ENCODE assay signal across 9 cellular contexts in the genomic region with DNA sequence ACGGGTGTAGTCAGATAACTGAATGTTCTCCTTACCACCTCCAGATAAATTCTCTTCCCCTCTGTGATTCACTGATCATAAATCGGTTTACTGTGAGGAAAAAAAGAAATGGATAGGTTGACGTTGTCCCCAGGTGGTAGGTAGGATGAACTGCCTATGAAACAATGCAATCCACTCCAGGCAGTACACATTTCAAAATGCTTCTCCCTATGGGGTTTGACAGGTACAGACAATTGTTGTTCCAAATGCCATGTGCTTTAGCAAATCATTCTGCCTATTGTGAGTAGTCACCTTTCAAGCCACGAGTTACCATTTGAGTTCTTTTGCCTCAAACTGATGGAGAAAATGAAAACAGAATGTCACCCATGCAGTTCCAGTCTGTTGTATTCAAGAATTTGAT. TPM values are rescaled to one million over a fixed set of nuclear protein-coding genes. Genes with fewer than 3 reads are reported as not detected.
DNase-seq lines count a peak whose midpoint lies in the region; ATAC-seq and TF ChIP-seq lines count a peak whose summit lies in the region.
"Had no signal": no experiment of that assay in that cellular context is flagged by ENCODE, and none has a peak within 500 bp of the region (broad histone marks: within the 10 kb centered on the region; RNA-seq: fewer than 3 reads in every experiment).

No MANE protein-coding gene starts in this region.

- no peaks in the 10 kb centered on the region for H3K9me2 ChIP-seq in PC-3 (replicated peaks; ENCODE audit: low read length)

- no peak overlapping the region for H3K27ac ChIP-seq in PC-3 (ENCODE audit: low read length)
- H3K27ac ChIP-seq in fibroblast of lung (ENCODE audit: insufficient read depth, low read length): no peak overlapping the region
- H3K27ac ChIP-seq in tibial artery: no peak overlapping the region

- no peaks in the 10 kb centered on the region for H3K79me2 ChIP-seq in PC-3 (ENCODE audit: low read length)
- no peaks in the 10 kb centered on the region for H3K79me2 ChIP-seq in fibroblast of lung (ENCODE audit: control insufficient read depth, insufficient read depth, low read length)

- intact Hi-C loops in PC-3 (cut with micrococcal nuclease): loop anchor here (1.0 kb wide), 1 partner anchor 407 kb away; no protein-coding TSS in a partner anchor
- intact Hi-C loops in tibial artery (cut with DNase I; ENCODE audit: low total_unique reads): loop anchor here (5.0 to 10.0 kb wide), 2 partner anchors 175 to 403 kb away; no protein-coding TSS in a partner anchor

- ATAC-seq in activated naive CD8-positive, alpha-beta T cell treated with anti-CD3 and anti-CD28 coated beads, Interleukin-2, amount 10 ng/mL, durations not matched to agents 7 days and 5 days (ENCODE audit: low read depth): peak; percentile 47
- ATAC-seq in PC-3 (peak; percentile 80), HG03135 (IDR thresholded peaks at IDR 0.05; ENCODE audit: unreplicated experiment) (no peak)

- H3K4me1 ChIP-seq in PC-3 (ENCODE audit: insufficient read depth, low read length) (no peaks in the 10 kb centered on the region), fibroblast of lung (ENCODE audit: control insufficient read depth, extremely low read depth, insufficient read depth, low read length) (no peaks in the 10 kb centered on the region), tibial artery (peaks cover 0 to under 1% (median 0%) of the 10 kb centered on the region in 4 donors)
- H3K4me1 ChIP-seq: Caco-2 had no signal

- H3K9ac ChIP-seq in PC-3 (ENCODE audit: low read length): no peak overlapping the region
- H3K9ac ChIP-seq in fibroblast of lung (ENCODE audit: insufficient read depth, low read length): no peak overlapping the region

- no TSS peak for BruUV-seq in PC-3 (replicated peaks; lab: Mats Ljungman, UMichigan)

- H3K9me3 ChIP-seq in PC-3 (ENCODE audit: low read length) (no peaks in the 10 kb centered on the region), fibroblast of lung (ENCODE audit: control insufficient read depth, insufficient read depth, low read depth, low read length) (no peaks in the 10 kb centered on the region), tibial artery (no peaks in the 10 kb centered on the region)

- peaks cover 8% of the 10 kb centered on the region for H3K36me3 Mint-ChIP-seq in activated naive CD8-positive, alpha-beta T cell treated with anti-CD3 and anti-CD28 coated beads, Interleukin-2, amount 10 ng/mL, durations not matched to agents 7 days and 5 days
- no peaks in the 10 kb centered on the region for H3K36me3 Mint-ChIP-seq in activated naive CD8-positive, alpha-beta T cell treated with anti-CD3 and anti-CD28 coated beads for 36 hours

- H3K4me2 ChIP-seq in PC-3 (ENCODE audit: low read length) (no peak overlapping the region), fibroblast of lung (ENCODE audit: extremely low read depth, insufficient read depth, low read length) (no peak overlapping the region)

- CTCF ChIA-PET in PC-3 (lab: Charles Lee) (no interaction called here), HEK293T (lab: Yijun Ruan, JAX) (no interaction called here)

- H4K20me1 ChIP-seq in PC-3 (ENCODE audit: low read length) (no peaks in the 10 kb centered on the region), fibroblast of lung (ENCODE audit: control insufficient read depth, extremely low read depth, insufficient read depth, low read length) (no peaks in the 10 kb centered on the region)

- peaks cover 14% of the 10 kb centered on the region for H3K9me3 Mint-ChIP-seq in activated naive CD8-positive, alpha-beta T cell treated with anti-CD3 and anti-CD28 coated beads, Interleukin-2, amount 10 ng/mL, durations not matched to agents 7 days and 5 days
- H3K9me3 Mint-ChIP-seq in activated naive CD8-positive, alpha-beta T cell treated with anti-CD3 and anti-CD28 coated beads for 36 hours: peaks cover 2% of the 10 kb centered on the region

- H3K4me3 Mint-ChIP-seq in activated naive CD8-positive, alpha-beta T cell treated with anti-CD3 and anti-CD28 coated beads, Interleukin-2, amount 10 ng/mL, durations not matched to agents 7 days and 5 days: no peak overlapping the region
- H3K4me3 Mint-ChIP-seq in activated naive CD8-positive, alpha-beta T cell treated with anti-CD3 and anti-CD28 coated beads for 36 hours: no peak overlapping the region

- DNase-seq in activated naive CD8-positive, alpha-beta T cell treated with anti-CD3 and anti-CD28 coated beads, Interleukin-2, amount 10 ng/mL, durations not matched to agents 7 days and 5 days: no peak
- DNase-seq in activated naive CD8-positive, alpha-beta T cell treated with anti-CD3 and anti-CD28 coated beads for 36 hours: no peak
- DNase-seq in PC-3: peak; percentile 46
- peak; percentile 34 to 49 for DNase-seq in fibroblast of lung (ENCODE audit: low read depth in 2 of 2)
- DNase-seq in tibial artery: no peak
- DNase-seq in HEK293T (ENCODE audit: extremely low spot score): no peak
- DNase-seq in NCI-H774 (lab: John Stamatoyannopoulos, UW): no peak
- DNase-seq: Caco-2 had no signal

- no peak overlapping the region for H3K4me3 ChIP-seq in PC-3 (ENCODE audit: low read length)
- H3K4me3 ChIP-seq in fibroblast of lung (replicated peaks in 1 of 4; ENCODE audit: control extremely low read depth in 1 of 4, insufficient read depth in 1 of 4, low read depth in 3 of 4, low read length in 4 of 4): no peak overlapping the region
- H3K4me3 ChIP-seq in tibial artery: no peak overlapping the region

- H3K27me3 ChIP-seq in PC-3 (ENCODE audit: low read length) (no peaks in the 10 kb centered on the region), fibroblast of lung (ENCODE audit: control insufficient read depth, insufficient read depth, low read length) (no peaks in the 10 kb centered on the region), tibial artery (no peaks in the 10 kb centered on the region)

- H3F3A ChIP-seq in PC-3 (ENCODE audit: low read length, unreplicated experiment): no peaks in the 10 kb centered on the region

- TF ChIP-seq CTCF in PC-3 (conservative IDR thresholded peaks at IDR 0.05; ENCODE audit: low read depth, low read length): peak; percentile 59
- TF ChIP-seq CTCF in fibroblast of lung (conservative IDR thresholded peaks at IDR 0.05 in 1 of 2, IDR thresholded peaks at IDR 0.05 in 1 of 2; ENCODE audit: low read depth in 1 of 2, low read length in 2 of 2): peak in 1 of 2 donors; percentile 58
- TF ChIP-seq CTCF in tibial artery (IDR thresholded peaks at IDR 0.05): peak; percentile 32 to 33

- H3K36me3 ChIP-seq in PC-3 (ENCODE audit: low read depth, low read length): no peaks in the 10 kb centered on the region
- H3K36me3 ChIP-seq in fibroblast of lung (ENCODE audit: control insufficient read depth, insufficient read depth, low read length): no peaks in the 10 kb centered on the region
- no peaks in the 10 kb centered on the region for H3K36me3 ChIP-seq in tibial artery

- H3K4me1 Mint-ChIP-seq in activated naive CD8-positive, alpha-beta T cell treated with anti-CD3 and anti-CD28 coated beads, Interleukin-2, amount 10 ng/mL, durations not matched to agents 7 days and 5 days: no peaks in the 10 kb centered on the region
- H3K4me1 Mint-ChIP-seq in activated naive CD8-positive, alpha-beta T cell treated with anti-CD3 and anti-CD28 coated beads for 36 hours: no peaks in the 10 kb centered on the region

- no peaks in the 10 kb centered on the region for H3K27me3 Mint-ChIP-seq in activated naive CD8-positive, alpha-beta T cell treated with anti-CD3 and anti-CD28 coated beads, Interleukin-2, amount 10 ng/mL, durations not matched to agents 7 days and 5 days
- H3K27me3 Mint-ChIP-seq in activated naive CD8-positive, alpha-beta T cell treated with anti-CD3 and anti-CD28 coated beads for 36 hours: no peaks in the 10 kb centered on the region

- H3K27ac Mint-ChIP-seq in activated naive CD8-positive, alpha-beta T cell treated with anti-CD3 and anti-CD28 coated beads, Interleukin-2, amount 10 ng/mL, durations not matched to agents 7 days and 5 days: no peak overlapping the region
- H3K27ac Mint-ChIP-seq in activated naive CD8-positive, alpha-beta T cell treated with anti-CD3 and anti-CD28 coated beads for 36 hours: no peak overlapping the region

- H2AFZ ChIP-seq in PC-3 (ENCODE audit: low read length) (no peak overlapping the region), fibroblast of lung (ENCODE audit: low read length) (no peak overlapping the region)

- POLR2A ChIA-PET in activated naive CD8-positive, alpha-beta T cell treated with anti-CD3 and anti-CD28 coated beads, Interleukin-2, amount 10 ng/mL, durations not matched to agents 7 days and 5 days (lab: Charles Lee): interaction anchor here (1.1 kb wide), 1 partner anchor 18 kb away, joined by 3 read pairs; no protein-coding TSS in a partner anchor
- POLR2A ChIA-PET in PC-3 (lab: Charles Lee; ENCODE audit: unreplicated experiment) (no interaction called here), HEK293T (lab: Yijun Ruan, JAX) (no interaction called here)

TF ChIP-seq in HEK293T, 16 proteins besides CTCF, POLR2A, EP300 and RAD21 (continues in another document):
- TF ChIP-seq PKNOX1 (IDR thresholded peaks at IDR 0.05) (no peak), HDGF (IDR thresholded peaks at IDR 0.05; ENCODE audit: borderline replicate concordance) (no peak), NFRKB (IDR thresholded peaks at IDR 0.05) (no peak), ZNF384 (IDR thresholded peaks at IDR 0.05) (no peak)

RNA-seq across cellular contexts. Expression of gene VIM, which starts 21.8 kb away (rescaled TPM):
- 1,000 to 10,000 TPM; 1,681 to 1,738 TPM for total RNA-seq in activated naive CD8-positive, alpha-beta T cell treated with anti-CD3 and anti-CD28 coated beads, Interleukin-2, amount 10 ng/mL, durations not matched to agents 7 days and 5 days
- 100 to 1,000 TPM; 657 TPM for total RNA-seq in activated naive CD8-positive, alpha-beta T cell treated with anti-CD3 and anti-CD28 coated beads for 36 hours
- total RNA-seq in PC-3 (2014; rRNA removed) (469 and 506 TPM in 2 replicates), fibroblast of lung (4,550 and 7,192 TPM in 2 replicates)
- polyA plus RNA-seq in fibroblast of lung: 4,882 and 6,609 TPM in 2 replicates
- polyA plus RNA-seq in fibroblast of lung (2012): 5,279 and 8,158 TPM in 2 replicates
- polyA minus RNA-seq in fibroblast of lung (ENCODE audit: low replicate concordance): 3,855 and 6,261 TPM in 2 replicates

RNA-seq across cellular contexts. Expression of gene TRDMT1, which starts 48.3 kb away (rescaled TPM):
- 10 to 100 TPM; 15.3 to 17.1 TPM for total RNA-seq in activated naive CD8-positive, alpha-beta T cell treated with anti-CD3 and anti-CD28 coated beads, Interleukin-2, amount 10 ng/mL, durations not matched to agents 7 days and 5 days
- 1 to 10 TPM; 9.5 to 9.6 TPM for total RNA-seq in activated naive CD8-positive, alpha-beta T cell treated with anti-CD3 and anti-CD28 coated beads for 36 hours
- total RNA-seq in PC-3 (2014; rRNA removed) (1.3 and 2.0 TPM in 2 replicates), fibroblast of lung (4.4 and 5.8 TPM in 2 replicates)
- polyA plus RNA-seq in fibroblast of lung: 6.0 and 7.0 TPM in 2 replicates
- 4.3 and 4.5 TPM in 2 replicates for polyA plus RNA-seq in fibroblast of lung (2012)
- polyA minus RNA-seq in fibroblast of lung (ENCODE audit: low replicate concordance): 0.79 and 2.6 TPM in 2 replicates

Comparison
In these comparisons a context has a peak if more than half of its experiments do, and no peak if none do; other contexts are left out.
1. DNase-seq: peak in PC-3 (single experiment) and fibroblast of lung (2 of 2); none in activated naive CD8-positive, alpha-beta T cell treated with anti-CD3 and anti-CD28 coated beads, Interleukin-2, amount 10 ng/mL, durations not matched to agents 7 days and 5 days (single experiment), activated naive CD8-positive, alpha-beta T cell treated with anti-CD3 and anti-CD28 coated beads for 36 hours (single experiment), tibial artery (0 of 2), HEK293T (single experiment) and NCI-H774 (single experiment).